Comparison of ENCODE assay signal across 12 cellular contexts in genomic region chr9:135468866-135469521, GRCh38. TPM values are rescaled to one million over a fixed set of nuclear protein-coding genes. Genes with fewer than 3 reads are reported as not detected.
DNase-seq lines count a peak whose midpoint lies in the region; ATAC-seq and TF ChIP-seq lines count a peak whose summit lies in the region.
"Had no signal": no experiment of that assay in that cellular context is flagged by ENCODE, and none has a peak within 500 bp of the region (broad histone marks: within the 10 kb centered on the region; RNA-seq: fewer than 3 reads in every experiment).

No MANE protein-coding gene starts in this region.

- H3K27me3 ChIP-seq in CD4-positive, alpha-beta memory T cell (ENCODE audit: insufficient read depth, low read length), result no peaks in the 10 kb centered on the region
- no peaks in the 10 kb centered on the region for H3K27me3 ChIP-seq in RWPE2 (ENCODE audit: insufficient read depth, poor library complexity, severe bottlenecking)
- H3K27me3 ChIP-seq: tibial nerve had no signal

- peak overlapping the region; percentile 67 to 87 (median 82) for H3K4me3 Mint-ChIP-seq in CD4-positive, alpha-beta memory T cell
- H3K4me3 Mint-ChIP-seq in progenitor cell of endocrine pancreas (ENCODE audit: low read depth), result peak overlapping the region; percentile 6
- H3K4me3 Mint-ChIP-seq: naive B cell had no signal

- CTCF ChIA-PET in CD4-positive, alpha-beta memory T cell (lab: Charles Lee; ENCODE audit: partially characterized antibody), result interaction anchor here (0.8 to 1.6 kb wide), 3 partner anchors 9 to 37 kb away, joined by 3 to 4 read pairs (median 3); no protein-coding TSS in a partner anchor

- no peaks in the 10 kb centered on the region for H3K36me3 Mint-ChIP-seq in CD4-positive, alpha-beta memory T cell
- peaks cover 2% of the 10 kb centered on the region for H3K36me3 Mint-ChIP-seq in progenitor cell of endocrine pancreas (ENCODE audit: insufficient read depth)

- H3K27ac Mint-ChIP-seq in CD4-positive, alpha-beta memory T cell, result peak overlapping the region; percentile 25 to 85 (median 74)
- peak overlapping the region; percentile 17 for H3K27ac Mint-ChIP-seq in progenitor cell of endocrine pancreas
- H3K27ac Mint-ChIP-seq: naive B cell had no signal

- TF ChIP-seq CTCF in RWPE2 (IDR thresholded peaks at IDR 0.05; ENCODE audit: poor library complexity, severe bottlenecking), result no peak
- TF ChIP-seq CTCF in progenitor cell of endocrine pancreas (IDR thresholded peaks at IDR 0.05; ENCODE audit: unreplicated experiment), result no peak

- H3K4me3 ChIP-seq in CD4-positive, alpha-beta memory T cell (ENCODE audit: low read length in 2 of 2), result peak overlapping the region in 1 of 2 donors; percentile 43
- no peak overlapping the region for H3K4me3 ChIP-seq in RWPE2 (ENCODE audit: severe bottlenecking)
- H3K4me3 ChIP-seq: tibial nerve had no signal

- H3K9me3 ChIP-seq in CD4-positive, alpha-beta memory T cell (ENCODE audit: control insufficient read depth in 1 of 2, low read length in 2 of 2), result no peaks in the 10 kb centered on the region
- no peaks in the 10 kb centered on the region for H3K9me3 ChIP-seq in RWPE2 (ENCODE audit: severe bottlenecking)
- H3K9me3 ChIP-seq: tibial nerve had no signal

- peaks cover 21% of the 10 kb centered on the region for H3K4me1 ChIP-seq in CD4-positive, alpha-beta memory T cell (ENCODE audit: insufficient read depth, low read length)
- H3K4me1 ChIP-seq in RWPE2 (ENCODE audit: insufficient read depth, poor library complexity, severe bottlenecking), result peaks cover 10% of the 10 kb centered on the region
- H3K4me1 ChIP-seq: tibial nerve had no signal

- ATAC-seq in RWPE2 (ENCODE audit: low read depth) (peak; percentile 71), GM19455 (IDR thresholded peaks at IDR 0.05; ENCODE audit: unreplicated experiment) (no peak), HG03280 (IDR thresholded peaks at IDR 0.05; ENCODE audit: unreplicated experiment) (no peak), HG03095 (IDR thresholded peaks at IDR 0.05; ENCODE audit: unreplicated experiment) (no peak)
- ATAC-seq: Right ventricle myocardium inferior had no signal

- H3K27me3 Mint-ChIP-seq in CD4-positive, alpha-beta memory T cell, result peaks cover 11 to 18% of the 10 kb centered on the region in 2 donors
- no peaks in the 10 kb centered on the region for H3K27me3 Mint-ChIP-seq in progenitor cell of endocrine pancreas

- no peak overlapping the region for H3K27ac ChIP-seq in CD4-positive, alpha-beta memory T cell (ENCODE audit: low read depth, low read length)
- peak overlapping the region; percentile 9 for H3K27ac ChIP-seq in RWPE2 (ENCODE audit: poor library complexity, severe bottlenecking)
- H3K27ac ChIP-seq: tibial nerve had no signal

- no peaks in the 10 kb centered on the region for H3K9me3 Mint-ChIP-seq in CD4-positive, alpha-beta memory T cell
- H3K9me3 Mint-ChIP-seq in progenitor cell of endocrine pancreas (ENCODE audit: low read depth), result no peaks in the 10 kb centered on the region
- H3K9me3 Mint-ChIP-seq: naive B cell had no signal

- DNase-seq in CD4-positive, alpha-beta memory T cell, result peak in 2 of 5 donors; percentile 23 to 61
- DNase-seq in RWPE2 (ENCODE audit: low spot score) (no peak), progenitor cell of endocrine pancreas (ENCODE audit: low spot score, unreplicated experiment) (no peak), NCI-H526 treated with DMSO at 0.1 percent for 48 hours (lab: John Stamatoyannopoulos, UW) (no peak)
- DNase-seq in activated effector memory CD4-positive, alpha-beta T cell treated with anti-CD3 and anti-CD28 coated beads, Interleukin-2, amount 50 U/mL, for 16 hours, result peak; percentile 88
- DNase-seq: Kasumi-1, naive B cell had no signal

- peaks cover 6 to 19% (median 14%) of the 10 kb centered on the region in 4 donors for H3K4me1 Mint-ChIP-seq in CD4-positive, alpha-beta memory T cell
- peaks cover 45% of the 10 kb centered on the region for H3K4me1 Mint-ChIP-seq in progenitor cell of endocrine pancreas (ENCODE audit: low read depth)

- POLR2A ChIA-PET in CD4-positive, alpha-beta memory T cell (lab: Charles Lee; ENCODE audit: partially characterized antibody), result interaction anchor here (1.0 kb wide), 1 partner anchor 11 kb away, joined by 5 read pairs; no protein-coding TSS in a partner anchor

- no peaks in the 10 kb centered on the region for H3K36me3 ChIP-seq in CD4-positive, alpha-beta memory T cell (ENCODE audit: insufficient read depth, low read length)
- H3K36me3 ChIP-seq in RWPE2 (ENCODE audit: low read depth), result no peaks in the 10 kb centered on the region
- H3K36me3 ChIP-seq: tibial nerve had no signal

- intact Hi-C loops in CD4-positive, alpha-beta memory T cell (cut with micrococcal nuclease), result no loop called here

RNA-seq across cellular contexts. Expression of gene PPP1R26, which starts 10.6 kb away (rescaled TPM):
- 1 to 10 TPM; 1.9 TPM for total RNA-seq in CD4-positive, alpha-beta memory T cell
- under 1 TPM in 1 of 2 donors, not detected in 1; 0.54 TPM for polyA plus RNA-seq in CD4-positive, alpha-beta memory T cell
- total RNA-seq in progenitor cell of endocrine pancreas, result 48.3 and 50.2 TPM in 2 replicates

RNA-seq across cellular contexts. Expression of gene MRPS2, which starts 31.5 kb away (rescaled TPM):
- total RNA-seq in CD4-positive, alpha-beta memory T cell, result 10 to 100 TPM; 26.2 to 28.2 TPM
- polyA plus RNA-seq in CD4-positive, alpha-beta memory T cell, result 10 to 100 TPM; 38.3 to 57.2 TPM
- 36.5 and 40.0 TPM in 2 replicates for total RNA-seq in progenitor cell of endocrine pancreas

RNA-seq across cellular contexts. Expression of gene LCN1, which starts 52.2 kb away (rescaled TPM):
- total RNA-seq in CD4-positive, alpha-beta memory T cell, result not detected
- polyA plus RNA-seq in CD4-positive, alpha-beta memory T cell, result not detected
- not detected in 2 replicates for total RNA-seq in progenitor cell of endocrine pancreas
- total RNA-seq: Right ventricle myocardium inferior, tibial nerve had no signal

Comparison
In these comparisons a context has a peak if more than half of its experiments do, and no peak if none do; other contexts are left out.
1. RNA of gene PPP1R26, which starts 10.6 kb away (total RNA-seq): 48.3 to 50.2 TPM in progenitor cell of endocrine pancreas; 1.9 TPM in CD4-positive, alpha-beta memory T cell; every median in the first group is over 10 times any median in the second.